ENCODE assay signal across 10 cellular contexts in genomic region chr18:10010611-10011015, GRCh38.
DNase-seq lines count a peak whose midpoint lies in the region; ATAC-seq and TF ChIP-seq lines count a peak whose summit lies in the region.
"Had no signal": no experiment of that assay in that cellular context is flagged by ENCODE, and none has a peak within 500 bp of the region (broad histone marks: within the 10 kb centered on the region; RNA-seq: fewer than 3 reads in every experiment).

No MANE protein-coding gene starts in this region.

- BruUV-seq in mammary epithelial cell (replicated peaks; lab: Mats Ljungman, UMichigan), result no TSS peak

- peaks cover 14% of the 10 kb centered on the region for H3F3A ChIP-seq in smooth muscle cell (ENCODE audit: low read depth)

- no peak for ATAC-seq in CD8-positive, alpha-beta T cell

- 40% methylated on average over 5 of the region's 6 CpGs for WGBS in mammary epithelial cell (ENCODE audit: low coverage, missing lambda C conversion rate)
- 9% methylated on average over 6 of the region's 6 CpGs for WGBS in smooth muscle cell (ENCODE audit: low lambda C conversion rate)

- H3K27me3 ChIP-seq in mammary epithelial cell (ENCODE audit: insufficient read depth, low read length) (no peaks in the 10 kb centered on the region), smooth muscle cell (ENCODE audit: low read depth) (no peaks in the 10 kb centered on the region)
- H3K27me3 ChIP-seq in CD8-positive, alpha-beta T cell (ENCODE audit: insufficient read depth, low read length), result no peaks in the 10 kb centered on the region

- POLR2A ChIA-PET in CD8-positive, alpha-beta T cell (lab: Charles Lee), result no interaction called here

- H3K4me3 ChIP-seq in mammary epithelial cell (replicated peaks in 1 of 3; ENCODE audit: insufficient read depth in 1 of 3, low read depth in 2 of 3, low read length in 3 of 3) (no peak overlapping the region), smooth muscle cell (no peak overlapping the region)
- H3K4me3 ChIP-seq in CD8-positive, alpha-beta T cell (ENCODE audit: low read depth, low read length), result no peak overlapping the region

- H3K27ac Mint-ChIP-seq in CD8-positive, alpha-beta T cell, result no peak overlapping the region
- H3K27ac Mint-ChIP-seq in activated CD4-positive, alpha-beta T cell treated with anti-CD3 and anti-CD28 coated beads, Interleukin-2, amount 10 ng/mL, durations not matched to agents 24 days and 14 days, result no peak overlapping the region

- DNase-seq in HCEC 1CT (peak; percentile 92), mammary epithelial cell (peak; percentile 8), iris pigment epithelial cell (ENCODE audit: low read depth) (peak; percentile 90), smooth muscle cell (lab: John Stamatoyannopoulos, UW; ENCODE audit: unreplicated experiment) (peak; percentile 44), D341Med (ENCODE audit: low spot score) (no peak), NCI-H2029 treated with DMSO at 0.1 percent for 48 hours (lab: John Stamatoyannopoulos, UW) (no peak)
- no peak for DNase-seq in CD8-positive, alpha-beta T cell
- DNase-seq in activated CD4-positive, alpha-beta T cell treated with anti-CD3 and anti-CD28 coated beads, Interleukin-2, amount 10 ng/mL, durations not matched to agents 24 days and 14 days, result no peak
- DNase-seq: activated CD4-positive, alpha-beta T cell treated with anti-CD3 and anti-CD28 coated beads, Interleukin-2, amount 50 U/mL, for 1 hour; NCI-H1930 had no signal

- TF ChIP-seq CTCF in mammary epithelial cell (conservative IDR thresholded peaks at IDR 0.05 in 1 of 2, IDR thresholded peaks at IDR 0.05 in 1 of 2; ENCODE audit: extremely low read depth in 1 of 2, insufficient read depth in 1 of 2, low read depth in 1 of 2, low read length in 2 of 2) (no peak), smooth muscle cell (IDR thresholded peaks at IDR 0.05; ENCODE audit: borderline replicate concordance, insufficient read depth, poor library complexity, severe bottlenecking) (no peak)
- no peak for TF ChIP-seq CTCF in CD8-positive, alpha-beta T cell (IDR thresholded peaks at IDR 0.05)

- CTCF ChIA-PET in mammary epithelial cell (lab: Charles Lee; ENCODE audit: low non-redundant PET), result no interaction called here
- CTCF ChIA-PET in CD8-positive, alpha-beta T cell (lab: Charles Lee), result interaction anchor here (0.5 kb wide), 1 partner anchor 61 kb away, joined by 3 read pairs; no protein-coding TSS in a partner anchor

- in situ Hi-C loops in mammary epithelial cell (cut with MboI; ENCODE audit: low sequenced_read_pairs in 2 of 2), result no loop called here

- no peaks in the 10 kb centered on the region for H3K79me2 ChIP-seq in mammary epithelial cell (ENCODE audit: insufficient read depth, low read length)
- no peaks in the 10 kb centered on the region for H3K79me2 ChIP-seq in smooth muscle cell (ENCODE audit: low read depth)

- H3K27me3 Mint-ChIP-seq in CD8-positive, alpha-beta T cell (ENCODE audit: low read depth), result no peaks in the 10 kb centered on the region
- H3K27me3 Mint-ChIP-seq in activated CD4-positive, alpha-beta T cell treated with anti-CD3 and anti-CD28 coated beads, Interleukin-2, amount 10 ng/mL, durations not matched to agents 24 days and 14 days, result peaks cover 2% of the 10 kb centered on the region

- no peaks in the 10 kb centered on the region for H3K9me3 ChIP-seq in mammary epithelial cell (replicated peaks; ENCODE audit: insufficient read depth, low read length)
- H3K9me3 ChIP-seq in smooth muscle cell (replicated peaks; ENCODE audit: low read depth), result no peaks in the 10 kb centered on the region
- no peaks in the 10 kb centered on the region for H3K9me3 ChIP-seq in CD8-positive, alpha-beta T cell (ENCODE audit: low read length)

- no peaks in the 10 kb centered on the region for H3K36me3 Mint-ChIP-seq in CD8-positive, alpha-beta T cell
- no peaks in the 10 kb centered on the region for H3K36me3 Mint-ChIP-seq in activated CD4-positive, alpha-beta T cell treated with anti-CD3 and anti-CD28 coated beads, Interleukin-2, amount 10 ng/mL, durations not matched to agents 24 days and 14 days (ENCODE audit: low read depth)

- H3K36me3 ChIP-seq in mammary epithelial cell (ENCODE audit: insufficient read depth, low read length), result no peaks in the 10 kb centered on the region
- no peaks in the 10 kb centered on the region for H3K36me3 ChIP-seq in smooth muscle cell (ENCODE audit: low read depth)
- H3K36me3 ChIP-seq in CD8-positive, alpha-beta T cell (ENCODE audit: insufficient read depth, low read length), result no peaks in the 10 kb centered on the region

- H3K9ac ChIP-seq in mammary epithelial cell (ENCODE audit: insufficient read depth, low read length) (no peak overlapping the region), smooth muscle cell (ENCODE audit: low read depth) (no peak overlapping the region)

- H3K4me2 ChIP-seq in mammary epithelial cell (ENCODE audit: insufficient read depth, low read depth, low read length), result no peak overlapping the region
- H3K4me2 ChIP-seq in smooth muscle cell, result peak overlapping the region; percentile 20

- H3K4me1 ChIP-seq in mammary epithelial cell (ENCODE audit: insufficient read depth, low read length), result peaks cover 7% of the 10 kb centered on the region
- no peaks in the 10 kb centered on the region for H3K4me1 ChIP-seq in smooth muscle cell (ENCODE audit: low read depth)
- H3K4me1 ChIP-seq in CD8-positive, alpha-beta T cell (ENCODE audit: insufficient read depth, low read length), result no peaks in the 10 kb centered on the region

- no peaks in the 10 kb centered on the region for H3K4me1 Mint-ChIP-seq in CD8-positive, alpha-beta T cell (ENCODE audit: low read depth)
- no peaks in the 10 kb centered on the region for H3K4me1 Mint-ChIP-seq in activated CD4-positive, alpha-beta T cell treated with anti-CD3 and anti-CD28 coated beads, Interleukin-2, amount 10 ng/mL, durations not matched to agents 24 days and 14 days

- H3K27ac ChIP-seq in mammary epithelial cell (ENCODE audit: insufficient read depth, low read depth, low read length) (no peak overlapping the region), smooth muscle cell (ENCODE audit: low read depth) (peak overlapping the region; percentile 59)
- H3K27ac ChIP-seq in CD8-positive, alpha-beta T cell (ENCODE audit: low read depth, low read length), result no peak overlapping the region

- H3K9me3 Mint-ChIP-seq in CD8-positive, alpha-beta T cell, result no peaks in the 10 kb centered on the region
- H3K9me3 Mint-ChIP-seq in activated CD4-positive, alpha-beta T cell treated with anti-CD3 and anti-CD28 coated beads, Interleukin-2, amount 10 ng/mL, durations not matched to agents 24 days and 14 days, result peaks cover 3% of the 10 kb centered on the region

- H4K20me1 ChIP-seq in mammary epithelial cell (ENCODE audit: insufficient read depth, low read length) (no peaks in the 10 kb centered on the region), smooth muscle cell (ENCODE audit: low read depth) (no peaks in the 10 kb centered on the region)

- dilution Hi-C loops in mammary epithelial cell (cut with HindIII; ENCODE audit: low sequenced_read_pairs), result no loop called here

- no peak overlapping the region for H2AFZ ChIP-seq in mammary epithelial cell (ENCODE audit: low read depth, low read length)
- H2AFZ ChIP-seq in smooth muscle cell (ENCODE audit: low read depth), result no peak overlapping the region

- intact Hi-C loops in mammary epithelial cell (cut with micrococcal nuclease), result no loop called here
- intact Hi-C loops in CD8-positive, alpha-beta T cell (cut with DNase I, micrococcal nuclease), result no loop called here
- intact Hi-C loops in activated CD4-positive, alpha-beta T cell treated with anti-CD3 and anti-CD28 coated beads, Interleukin-2, amount 10 ng/mL, durations not matched to agents 24 days and 14 days (cut with micrococcal nuclease), result no loop called here

- H3K4me3 Mint-ChIP-seq in CD8-positive, alpha-beta T cell, result no peak overlapping the region
- no peak overlapping the region for H3K4me3 Mint-ChIP-seq in activated CD4-positive, alpha-beta T cell treated with anti-CD3 and anti-CD28 coated beads, Interleukin-2, amount 10 ng/mL, durations not matched to agents 24 days and 14 days

Comparison
In these comparisons a context has a peak if more than half of its experiments do, and no peak if none do; other contexts are left out.
1. DNase-seq: peak in HCEC 1CT (single experiment), mammary epithelial cell (single experiment), iris pigment epithelial cell (single experiment) and smooth muscle cell (single experiment); none in D341Med (single experiment), CD8-positive, alpha-beta T cell (0 of 7), NCI-H2029 treated with DMSO at 0.1 percent for 48 hours (single experiment) and activated CD4-positive, alpha-beta T cell treated with anti-CD3 and anti-CD28 coated beads, Interleukin-2, amount 10 ng/mL, durations not matched to agents 24 days and 14 days (single experiment).